In the genomic region with DNA sequence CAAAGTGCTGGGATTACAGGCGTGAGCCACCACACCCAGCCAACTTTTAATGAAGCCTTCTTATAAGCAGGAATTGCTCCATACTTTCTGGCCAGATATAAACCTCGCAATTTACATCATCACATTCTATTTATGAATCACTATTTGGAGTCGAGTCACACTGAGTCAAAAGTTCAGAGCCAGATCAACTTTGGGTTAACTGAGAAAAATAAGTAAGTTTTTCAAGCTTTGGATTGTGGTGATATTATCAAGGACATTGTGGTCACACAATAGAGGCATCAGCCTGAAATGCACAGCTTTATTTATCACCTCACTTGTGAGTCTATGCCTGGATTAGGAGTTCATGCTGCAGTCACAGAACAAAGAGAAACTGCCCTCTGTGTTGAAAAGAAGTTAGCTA, we compare ENCODE assay signal across 17 cellular contexts.
A peak's percentile ranks its signal among the peaks of the same experiment; 100 is the strongest.
DNase-seq lines count a peak whose midpoint lies in the region; ATAC-seq and TF ChIP-seq lines count a peak whose summit lies in the region.
"Had no signal": no experiment of that assay in that cellular context is flagged by ENCODE, and none has a peak within 500 bp of the region (broad histone marks: within the 10 kb centered on the region; RNA-seq: fewer than 3 reads in every experiment).

No MANE protein-coding gene starts in this region.

- H2BK15ac ChIP-seq in IMR-90 (ENCODE audit: low read depth, low read length) = no peak overlapping the region

- H3K14ac ChIP-seq in IMR-90 (replicated peaks; ENCODE audit: low read depth, low read length) = no peak overlapping the region; the same call in 1 of the 2 replicates

- no peak overlapping the region for H2BK120ac ChIP-seq in IMR-90 (ENCODE audit: low read depth, low read length)

- no peaks in the 10 kb centered on the region for H3K79me1 ChIP-seq in IMR-90 (ENCODE audit: low read depth in 1 of 2, low read length in 2 of 2)

- H4K20me1 ChIP-seq in IMR-90 (ENCODE audit: insufficient read depth, low read length) (no peaks in the 10 kb centered on the region), mammary epithelial cell (ENCODE audit: insufficient read depth, low read length) (no peaks in the 10 kb centered on the region)

- POLR2A ChIA-PET in IMR-90 (lab: Charles Lee; ENCODE audit: unreplicated experiment) = no interaction called here

- peaks cover 4% of the 10 kb centered on the region; the same call in 1 of the 2 replicates for H3K9me1 ChIP-seq in IMR-90 (ENCODE audit: insufficient read depth, low read length)

- peak; percentile 81 for ATAC-seq in IMR-90 (ENCODE audit: low read depth)
- ATAC-seq: gastroesophageal sphincter, pancreas, Right ventricle myocardium inferior had no signal

- H3K23ac ChIP-seq in IMR-90 (ENCODE audit: low read depth, low read length) = no peak overlapping the region

- H2AK5ac ChIP-seq in IMR-90 (ENCODE audit: low read depth, low read length) = no peak overlapping the region

- no peak overlapping the region for H4K5ac ChIP-seq in IMR-90 (ENCODE audit: low read depth, low read length)

- no peak overlapping the region for H3K9ac ChIP-seq in IMR-90 (ENCODE audit: low read depth, low read length)
- no peak overlapping the region for H3K9ac ChIP-seq in mammary epithelial cell (ENCODE audit: insufficient read depth, low read length)

- H2AFZ ChIP-seq in IMR-90 (replicated peaks; ENCODE audit: low read length, poor library complexity) (no peak overlapping the region), mammary epithelial cell (ENCODE audit: low read depth, low read length) (no peak overlapping the region)

- no peak overlapping the region for H2BK20ac ChIP-seq in IMR-90 (ENCODE audit: low read depth, low read length)

- TF ChIP-seq CTCF in AG09319 (IDR thresholded peaks at IDR 0.05; ENCODE audit: low read depth, low read length) = no peak
- TF ChIP-seq CTCF in IMR-90 (conservative IDR thresholded peaks at IDR 0.05; ENCODE audit: low read depth, low read length) = no peak
- TF ChIP-seq CTCF in mammary epithelial cell (conservative IDR thresholded peaks at IDR 0.05 in 1 of 2, IDR thresholded peaks at IDR 0.05 in 1 of 2; ENCODE audit: extremely low read depth in 1 of 2, insufficient read depth in 1 of 2, low read depth in 1 of 2, low read length in 2 of 2) = no peak
- no peak for TF ChIP-seq CTCF in left ventricle myocardium inferior (IDR thresholded peaks at IDR 0.05; ENCODE audit: borderline replicate concordance)
- no peak for TF ChIP-seq CTCF in spleen (IDR thresholded peaks at IDR 0.05 in 8 of 11, conservative IDR thresholded peaks at IDR 0.05 in 3 of 11)

- dilution Hi-C loops in IMR-90 (cut with HindIII; ENCODE audit: low sequenced_read_pairs, unreplicated experiment) = no loop called here
- dilution Hi-C loops in mammary epithelial cell (cut with HindIII; ENCODE audit: low sequenced_read_pairs) = no loop called here

- H3K27ac ChIP-seq in IMR-90 (ENCODE audit: insufficient read depth, low read length) = no peak overlapping the region
- no peak overlapping the region for H3K27ac ChIP-seq in mammary epithelial cell (ENCODE audit: insufficient read depth, low read depth, low read length)
- H3K27ac ChIP-seq in left ventricle myocardium inferior (replicated peaks) = no peak overlapping the region
- H3K27ac ChIP-seq in spleen = no peak overlapping the region
- H3K27ac ChIP-seq: C4-2B, gastroesophageal sphincter, pancreas had no signal

- H4K8ac ChIP-seq in IMR-90 (ENCODE audit: low read depth in 2 of 2, low read length in 2 of 2) = no peak overlapping the region

- H3K4me3 ChIP-seq in IMR-90 (ENCODE audit: insufficient read depth, low read depth, low read length) (no peak overlapping the region), mammary epithelial cell (replicated peaks in 1 of 3; ENCODE audit: insufficient read depth in 1 of 3, low read depth in 2 of 3, low read length in 3 of 3) (no peak overlapping the region), left ventricle myocardium inferior (no peak overlapping the region), spleen (no peak overlapping the region)
- H3K4me3 ChIP-seq: gastroesophageal sphincter, pancreas had no signal

- CTCF ChIA-PET in IMR-90 (lab: Yijun Ruan, JAX) = interaction anchor here (0.6 to 1.4 kb wide), 3 partner anchors 11 to 24 kb away, joined by 3 to 5 read pairs (median 4); no protein-coding TSS in a partner anchor
- CTCF ChIA-PET in mammary epithelial cell (lab: Charles Lee; ENCODE audit: low non-redundant PET) = no interaction called here

- BruUV-seq in IMR-90 (replicated peaks; lab: Mats Ljungman, UMichigan) (no TSS peak), mammary epithelial cell (replicated peaks; lab: Mats Ljungman, UMichigan) (no TSS peak)

- H3K4ac ChIP-seq in IMR-90 (ENCODE audit: low read depth, low read length) = no peak overlapping the region

- H3K36me3 ChIP-seq in IMR-90 (ENCODE audit: control insufficient read depth, insufficient read depth, low read length) (peaks cover 4% of the 10 kb centered on the region), mammary epithelial cell (ENCODE audit: insufficient read depth, low read length) (peaks cover 3% of the 10 kb centered on the region), left ventricle myocardium inferior (peaks cover 11% of the 10 kb centered on the region), spleen (peaks cover 0 to 9% (median 0%) of the 10 kb centered on the region in 6 donors)
- H3K36me3 ChIP-seq: pancreas had no signal

- WGBS in IMR-90 (ENCODE audit: extremely low coverage in 2 of 2, insufficient read length in 1 of 2), 2 experiments = 80% methylated on average over 1 of the region's 3 CpGs; no CpG with 5 or more reads in 1 of the 2 experiments
- 63% methylated on average over 3 of the region's 3 CpGs for WGBS in mammary epithelial cell (ENCODE audit: low coverage, missing lambda C conversion rate)
- 79 to 92% (median 83%) methylated on average over 3 of the region's 3 CpGs for WGBS in spleen, 5 donors

- in situ Hi-C loops in IMR-90 (cut with MboI; ENCODE audit: low sequenced_read_pairs) (no loop called here), mammary epithelial cell (cut with MboI; ENCODE audit: low sequenced_read_pairs in 2 of 2) (no loop called here)

- H3K4me1 ChIP-seq in IMR-90 (ENCODE audit: control insufficient read depth, insufficient read depth, low read length) (no peaks in the 10 kb centered on the region; the same call in 1 of the 2 replicates), mammary epithelial cell (ENCODE audit: insufficient read depth, low read length) (no peaks in the 10 kb centered on the region), left ventricle myocardium inferior (no peaks in the 10 kb centered on the region), spleen (no peaks in the 10 kb centered on the region)
- H3K4me1 ChIP-seq: gastroesophageal sphincter, pancreas had no signal

- no peaks in the 10 kb centered on the region for H3K27me3 ChIP-seq in IMR-90 (ENCODE audit: control insufficient read depth, insufficient read depth, low read length)
- H3K27me3 ChIP-seq in mammary epithelial cell (ENCODE audit: insufficient read depth, low read length) = no peaks in the 10 kb centered on the region
- no peaks in the 10 kb centered on the region for H3K27me3 ChIP-seq in left ventricle myocardium inferior (ENCODE audit: low read depth)
- no peaks in the 10 kb centered on the region for H3K27me3 ChIP-seq in spleen (replicated peaks in 1 of 7)
- H3K27me3 ChIP-seq: gastroesophageal sphincter, pancreas had no signal

- DNase-seq in AG09319 (ENCODE audit: extremely low read depth, low read depth) (peak; percentile 23), IMR-90 (peak; percentile 80), mammary epithelial cell (peak; percentile 61), hepatic stellate cell (ENCODE audit: low spot score) (peak; percentile 6), left ventricle myocardium inferior (no peak), NK-92 (lab: John Stamatoyannopoulos, UW; ENCODE audit: unreplicated experiment) (no peak), spleen (no peak), NCI-H1092 treated with DMSO at 0.1 percent for 48 hours (lab: John Stamatoyannopoulos, UW) (no peak)
- DNase-seq: activated CD4-positive, alpha-beta T cell treated with anti-CD3 and anti-CD28 coated beads, Interleukin-2, amount 10 ng/mL, durations not matched to agents 7 days and 5 days; activated T-cell treated with anti-CD3 and anti-CD28 coated beads, Interleukin-2, amount 50 U/mL, for 24 hours; cortex of kidney; NCI-H748 treated with DMSO at 0.1 percent for 48 hours; pancreas; T-helper 9 cell had no signal

- no peak for TF ChIP-seq RAD21 in IMR-90 (IDR thresholded peaks at IDR 0.05; ENCODE audit: low read length)

- H3K4me2 ChIP-seq in IMR-90 (ENCODE audit: low read depth, low read length) (peak overlapping the region; percentile 60; the same call in 1 of the 2 replicates), mammary epithelial cell (ENCODE audit: insufficient read depth, low read depth, low read length) (no peak overlapping the region)

- no peak overlapping the region for H2BK5ac ChIP-seq in IMR-90 (ENCODE audit: low read depth, low read length, poor library complexity, severe bottlenecking)

- no peak overlapping the region for H4K91ac ChIP-seq in IMR-90 (ENCODE audit: insufficient read depth, low read depth, low read length)

- no peaks in the 10 kb centered on the region for H3K79me2 ChIP-seq in mammary epithelial cell (ENCODE audit: insufficient read depth, low read length)

- H3K18ac ChIP-seq in IMR-90 (ENCODE audit: low read depth, low read length) = no peak overlapping the region

- TF ChIP-seq POLR2A in IMR-90 (IDR thresholded peaks at IDR 0.05; ENCODE audit: low read depth, low read length) = no peak
- TF ChIP-seq POLR2A in spleen (IDR thresholded peaks at IDR 0.05) = no peak

- intact Hi-C loops in IMR-90 (cut with micrococcal nuclease) (no loop called here), mammary epithelial cell (cut with micrococcal nuclease) (no loop called here), left ventricle myocardium inferior (cut with micrococcal nuclease) (no loop called here), spleen (cut with DNase I; ENCODE audit: low total_unique reads) (no loop called here)

- no peak overlapping the region for H3K56ac ChIP-seq in IMR-90 (ENCODE audit: extremely low read depth, insufficient read depth, low read length)

- no peak overlapping the region for H2AK9ac ChIP-seq in IMR-90 (replicated peaks; ENCODE audit: low read depth, low read length, poor library complexity)

- no peaks in the 10 kb centered on the region for H3K9me3 ChIP-seq in IMR-90 (ENCODE audit: control insufficient read depth, insufficient read depth, low read length)
- H3K9me3 ChIP-seq in mammary epithelial cell (replicated peaks; ENCODE audit: insufficient read depth, low read length) = no peaks in the 10 kb centered on the region
- H3K9me3 ChIP-seq in left ventricle myocardium inferior (replicated peaks) = no peaks in the 10 kb centered on the region
- H3K9me3 ChIP-seq in spleen = peaks cover 0 to 2% (median 0%) of the 10 kb centered on the region in 8 donors
- H3K9me3 ChIP-seq: gastroesophageal sphincter, pancreas had no signal

TF ChIP-seq in IMR-90, 13 proteins besides CTCF, POLR2A, EP300 and RAD21 (continues in another document):
- TF ChIP-seq MXI1 (IDR thresholded peaks at IDR 0.05; ENCODE audit: borderline replicate concordance, low read depth, low read length) (no peak), MAFK (IDR thresholded peaks at IDR 0.05; ENCODE audit: low read depth, low read length) (no peak), FOS (IDR thresholded peaks at IDR 0.05; ENCODE audit: low read depth, low read length) (peak; percentile 46; the same call in 1 of the 2 replicates), NFE2L2 (IDR thresholded peaks at IDR 0.05; ENCODE audit: low read depth, low read length) (no peak), CHD1 (IDR thresholded peaks at IDR 0.05; ENCODE audit: low read depth, low read length) (no peak)

Comparison
In these comparisons a context has a peak if more than half of its experiments do, and no peak if none do; other contexts are left out.
1. DNase-seq: peak in AG09319 (single experiment), IMR-90 (single experiment), mammary epithelial cell (single experiment) and hepatic stellate cell (single experiment); none in left ventricle myocardium inferior (single experiment), NK-92 (single experiment), spleen (single experiment) and NCI-H1092 treated with DMSO at 0.1 percent for 48 hours (single experiment).